Comparison of ENCODE assay signal across 19 cellular contexts in genomic region chr2:44286884-44287638, GRCh38. TPM values are rescaled to one million over a fixed set of nuclear protein-coding genes. Genes with fewer than 3 reads are reported as not detected.
DNase-seq lines count a peak whose midpoint lies in the region; ATAC-seq and TF ChIP-seq lines count a peak whose summit lies in the region.
"Had no signal": no experiment of that assay in that cellular context is flagged by ENCODE, and none has a peak within 500 bp of the region (broad histone marks: within the 10 kb centered on the region; RNA-seq: fewer than 3 reads in every experiment).

No MANE protein-coding gene starts in this region.

- peaks cover 3% of the 10 kb centered on the region for H3K27me3 Mint-ChIP-seq in GM23338 (ENCODE audit: insufficient read depth, low read depth, poor library complexity)

- H3K79me2 ChIP-seq in GM23338 (replicated peaks; ENCODE audit: insufficient read depth): no peaks in the 10 kb centered on the region

- intact Hi-C loops in body of pancreas (cut with DNase I): no loop called here

- peak overlapping the region; percentile 26; the same call in 1 of the 2 replicates for H3K27ac Mint-ChIP-seq in GM23338
- H3K27ac Mint-ChIP-seq: H9 had no signal

- no peaks in the 10 kb centered on the region for H3K9me2 ChIP-seq in GM23338 (ENCODE audit: insufficient read depth)

- H3K4me1 ChIP-seq in GM23338 (ENCODE audit: insufficient read depth) (peaks cover 10% of the 10 kb centered on the region; the same call in 1 of the 2 replicates), body of pancreas (peaks cover 65% of the 10 kb centered on the region), liver (ENCODE audit: control insufficient read depth in 4 of 4, insufficient read depth in 4 of 4, low read length in 3 of 4) (peaks cover 10 to 42% (median 36%) of the 10 kb centered on the region in 4 donors)
- H3K4me1 ChIP-seq: BE2C had no signal

- peak overlapping the region; percentile 32 to 70 for H3K9ac ChIP-seq in liver (ENCODE audit: low read depth in 1 of 2, low read length in 2 of 2)

- H4K20me1 ChIP-seq in GM23338 (replicated peaks; ENCODE audit: insufficient read depth): no peaks in the 10 kb centered on the region

- H3K9me3 ChIP-seq in body of pancreas (no peaks in the 10 kb centered on the region), liver (ENCODE audit: control insufficient read depth in 4 of 4, low read length in 3 of 4) (no peaks in the 10 kb centered on the region)
- H3K9me3 ChIP-seq: BE2C had no signal

- ATAC-seq in GM23338: no peak
- peak; percentile 18 for ATAC-seq in body of pancreas
- ATAC-seq in HG02938 (IDR thresholded peaks at IDR 0.05; ENCODE audit: unreplicated experiment): no peak

- H3K36me3 ChIP-seq in GM23338 (ENCODE audit: insufficient read depth) (no peaks in the 10 kb centered on the region), body of pancreas (replicated peaks in 1 of 2; ENCODE audit: insufficient read depth in 1 of 2, low read depth in 2 of 2) (no peaks in the 10 kb centered on the region), liver (ENCODE audit: control insufficient read depth in 4 of 4, insufficient read depth in 3 of 4, low read depth in 1 of 4, low read length in 3 of 4) (no peaks in the 10 kb centered on the region)
- H3K36me3 ChIP-seq: BE2C had no signal

- H3K27me3 ChIP-seq in GM23338 (ENCODE audit: insufficient read depth) (no peaks in the 10 kb centered on the region), body of pancreas (no peaks in the 10 kb centered on the region), liver (ENCODE audit: control insufficient read depth in 4 of 4, insufficient read depth in 4 of 4, low read length in 3 of 4) (no peaks in the 10 kb centered on the region)
- H3K27me3 ChIP-seq: BE2C had no signal

- H3K4me3 Mint-ChIP-seq in GM23338: no peak overlapping the region
- H3K4me3 Mint-ChIP-seq: CD4-positive, alpha-beta memory T cell; H9 had no signal

- H2AFZ ChIP-seq in GM23338: no peak overlapping the region
- H2AFZ ChIP-seq: PC-9 had no signal

- WGBS in body of pancreas, 2 donors: 30 to 33% methylated on average over 6 of the region's 6 CpGs
- WGBS in liver: 42% methylated on average over 6 of the region's 6 CpGs

- TF ChIP-seq CTCF in GM23338 (conservative IDR thresholded peaks at IDR 0.05; ENCODE audit: low read depth in 2 of 2) (no peak), body of pancreas (IDR thresholded peaks at IDR 0.05) (no peak), liver (IDR thresholded peaks at IDR 0.05; ENCODE audit: low read depth, low read length, missing input control) (no peak), RWPE1 (conservative IDR thresholded peaks at IDR 0.05; ENCODE audit: low read depth) (no peak)

- H3K4me2 ChIP-seq in GM23338: no peak overlapping the region
- H3K4me2 ChIP-seq: PC-9 had no signal

- CTCF ChIA-PET in RWPE1 (lab: Yijun Ruan, JAX): no interaction called here

- no peak overlapping the region for H3K27ac ChIP-seq in GM23338 (ENCODE audit: low read depth)
- peak overlapping the region in 3 of 4 donors; percentile 64 to 85 (median 68) for H3K27ac ChIP-seq in body of pancreas
- H3K27ac ChIP-seq in liver (ENCODE audit: low read depth in 1 of 2, low read length in 2 of 2): peak overlapping the region; percentile 85 to 89
- no peak overlapping the region for H3K27ac ChIP-seq in RWPE1
- H3K27ac ChIP-seq: HL-60, PC-9 had no signal

- POLR2A ChIA-PET in RWPE1 (lab: Yijun Ruan, JAX; ENCODE audit: low non-redundant PET): no interaction called here

- no peaks in the 10 kb centered on the region for H3K36me3 Mint-ChIP-seq in GM23338 (ENCODE audit: low read depth)
- H3K36me3 Mint-ChIP-seq: CD4-positive, alpha-beta memory T cell had no signal

- no peak for TF ChIP-seq POLR2A in body of pancreas (IDR thresholded peaks at IDR 0.05)

- no peaks in the 10 kb centered on the region for H3K9me3 Mint-ChIP-seq in GM23338
- H3K9me3 Mint-ChIP-seq: CD4-positive, alpha-beta memory T cell; H9 had no signal

- peaks cover 17% of the 10 kb centered on the region; the same call in 2 of the 3 replicates for H3K4me1 Mint-ChIP-seq in GM23338
- H3K4me1 Mint-ChIP-seq: CD4-positive, alpha-beta memory T cell had no signal

- H3K4me3 ChIP-seq in GM23338 (no peak overlapping the region), body of pancreas (no peak overlapping the region), liver (ENCODE audit: low read depth in 1 of 3, low read length in 3 of 3) (no peak overlapping the region)
- H3K4me3 ChIP-seq: PC-9 had no signal

- TF ChIP-seq RAD21 in liver (IDR thresholded peaks at IDR 0.05): peak in 1 of 2 donors; percentile 13

- DNase-seq in GM23338 (ENCODE audit: low spot score) (no peak), body of pancreas (peak in 3 of 4 donors; percentile 41 to 62 (median 46)), renal cortical epithelial cell (ENCODE audit: low read depth) (peak; percentile 49), RWPE1 (ENCODE audit: low spot score) (no peak), NCI-H524 (lab: John Stamatoyannopoulos, UW) (no peak)
- no peak for DNase-seq in stimulated activated CD4-positive, alpha-beta T cell treated with anti-CD3 and anti-CD28 coated beads, Interleukin-4, amount 100 ng/mL, for 1 hour
- DNase-seq: BE2C; CD4-positive, alpha-beta memory T cell; H9; MV-4-11; NCI-H1417 treated with DMSO at 0.1 percent for 48 hours; NCI-H1930; NCI-H2171; NCI-H774; PC-9 had no signal

- H3F3A ChIP-seq in GM23338 (replicated peaks; ENCODE audit: low read depth): no peaks in the 10 kb centered on the region

TF ChIP-seq in GM23338, 12 proteins besides CTCF, POLR2A, EP300 and RAD21:
- TF ChIP-seq ETS1 (IDR thresholded peaks at IDR 0.05): no peak
- no peak for TF ChIP-seq EZH2phosphoT487 (IDR thresholded peaks at IDR 0.05; ENCODE audit: unreplicated experiment)
- no peak for TF ChIP-seq CREB1 (CRISPR knock-in tag; IDR thresholded peaks at IDR 0.05; ENCODE audit: low read depth)

TF ChIP-seq in liver, 16 proteins besides CTCF, POLR2A, EP300 and RAD21:
- TF ChIP-seq MAX (IDR thresholded peaks at IDR 0.05) (peak; percentile 19), NR2F2 (IDR thresholded peaks at IDR 0.05) (no peak), SP1 (IDR thresholded peaks at IDR 0.05) (peak; percentile 66), REST (IDR thresholded peaks at IDR 0.05) (no peak), HNF4G (IDR thresholded peaks at IDR 0.05) (no peak), HNF4A (conservative IDR thresholded peaks at IDR 0.05) (peak; percentile 46 to 61), JUND (IDR thresholded peaks at IDR 0.05) (peak in 1 of 2 donors; percentile 17), FOXA2 (IDR thresholded peaks at IDR 0.05) (peak; percentile 43), YY1 (IDR thresholded peaks at IDR 0.05) (peak; percentile 53), RXRA (IDR thresholded peaks at IDR 0.05) (peak; percentile 60 to 64)
- TF ChIP-seq, protein P1, sequence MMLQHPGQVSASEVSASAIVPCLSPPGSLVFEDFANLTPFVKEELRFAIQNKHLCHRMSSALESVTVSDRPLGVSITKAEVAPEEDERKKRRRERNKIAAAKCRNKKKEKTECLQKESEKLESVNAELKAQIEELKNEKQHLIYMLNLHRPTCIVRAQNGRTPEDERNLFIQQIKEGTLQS (IDR thresholded peaks at IDR 0.05): peak; percentile 84
- TF ChIP-seq, protein P2, sequence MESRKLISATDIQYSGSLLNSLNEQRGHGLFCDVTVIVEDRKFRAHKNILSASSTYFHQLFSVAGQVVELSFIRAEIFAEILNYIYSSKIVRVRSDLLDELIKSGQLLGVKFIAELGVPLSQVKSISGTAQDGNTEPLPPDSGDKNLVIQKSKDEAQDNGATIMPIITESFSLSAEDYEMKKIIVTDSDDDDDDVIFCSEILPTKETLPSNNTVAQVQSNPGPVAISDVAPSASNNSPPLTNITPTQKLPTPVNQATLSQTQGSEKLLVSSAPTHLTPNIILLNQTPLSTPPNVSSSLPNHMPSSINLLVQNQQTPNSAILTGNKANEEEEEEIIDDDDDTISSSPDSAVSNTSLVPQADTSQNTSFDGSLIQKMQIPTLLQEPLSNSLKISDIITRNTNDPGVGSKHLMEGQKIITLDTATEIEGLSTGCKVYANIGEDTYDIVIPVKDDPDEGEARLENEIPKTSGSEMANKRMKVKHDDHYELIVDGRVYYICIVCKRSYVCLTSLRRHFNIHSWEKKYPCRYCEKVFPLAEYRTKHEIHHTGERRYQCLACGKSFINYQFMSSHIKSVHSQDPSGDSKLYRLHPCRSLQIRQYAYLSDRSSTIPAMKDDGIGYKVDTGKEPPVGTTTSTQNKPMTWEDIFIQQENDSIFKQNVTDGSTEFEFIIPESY (IDR thresholded peaks at IDR 0.05): no peak

RNA-seq across cellular contexts. Expression of gene SLC3A1, which starts 11.8 kb away (rescaled TPM):
- total RNA-seq in GM23338 (2014; rRNA removed; shearing (Covaris generic)): 0.19 and 1.0 TPM in 2 replicates
- polyA plus RNA-seq in GM23338 (2016; fragmentation: Nextera tagmentation; extraction: Ambion mirVana) (0.42 and 0.70 TPM in 2 replicates), liver (1 to 10 TPM; 1.6 to 9.1 TPM)
- total RNA-seq in body of pancreas (100 to 1,000 TPM in 1 of 2 donors, 10 to 100 TPM in 1; 91.6 to 128 TPM), liver (1 to 10 TPM in 1 of 2 donors, under 1 TPM in 1; 0.84 to 4.5 TPM), renal cortical epithelial cell (9.0 and 58.3 TPM in 2 replicates)
- total RNA-seq: Daoy, PC-9 had no signal

Comparison
In these comparisons a context has a peak if more than half of its experiments do, and no peak if none do; other contexts are left out.
1. DNase-seq: peak in body of pancreas (3 of 4) and renal cortical epithelial cell (single experiment); none in GM23338 (single experiment), RWPE1 (single experiment), NCI-H524 (0 of 2) and stimulated activated CD4-positive, alpha-beta T cell treated with anti-CD3 and anti-CD28 coated beads, Interleukin-4, amount 100 ng/mL, for 1 hour (single experiment).
2. H3K27ac ChIP-seq: peak in body of pancreas (3 of 4) and liver (2 of 2); none in GM23338 (single experiment) and RWPE1 (single experiment).